18 cellular contexts compared by ENCODE assay signal in the genomic region with DNA sequence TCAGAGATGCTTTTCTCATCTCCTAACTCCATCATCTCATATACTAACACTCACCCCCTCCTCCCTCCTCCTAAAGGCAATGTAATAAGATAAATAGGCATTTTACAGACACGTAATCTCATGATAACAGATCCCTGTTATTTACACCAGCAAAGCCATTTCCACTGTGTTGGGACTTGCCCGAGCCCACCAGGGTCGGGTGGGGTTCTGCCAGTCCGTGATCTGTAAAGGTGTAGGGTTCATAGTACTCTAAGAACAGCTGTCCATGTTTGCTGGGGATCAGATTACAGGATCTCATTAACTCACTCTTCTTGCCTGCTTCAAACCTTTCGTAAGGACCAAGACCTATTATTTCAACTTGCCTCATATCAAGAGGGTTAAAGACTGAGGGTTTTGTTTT.
DNase-seq lines count a peak whose midpoint lies in the region; ATAC-seq and TF ChIP-seq lines count a peak whose summit lies in the region.
"Had no signal": no experiment of that assay in that cellular context is flagged by ENCODE, and none has a peak within 500 bp of the region (broad histone marks: within the 10 kb centered on the region; RNA-seq: fewer than 3 reads in every experiment).

No MANE protein-coding gene starts in this region.

- no peak overlapping the region for H3K4me3 Mint-ChIP-seq in natural killer cell
- H3K4me3 Mint-ChIP-seq in activated CD4-positive, alpha-beta memory T cell treated with anti-CD3 and anti-CD28 coated beads, Interleukin-2, amount 10 ng/mL, durations not matched to agents 7 days and 5 days, result no peak overlapping the region

- H3K27ac Mint-ChIP-seq in natural killer cell, result no peak overlapping the region
- no peak overlapping the region for H3K27ac Mint-ChIP-seq in activated CD4-positive, alpha-beta memory T cell treated with anti-CD3 and anti-CD28 coated beads, Interleukin-2, amount 10 ng/mL, durations not matched to agents 7 days and 5 days

- CTCF ChIA-PET in activated CD4-positive, alpha-beta memory T cell treated with anti-CD3 and anti-CD28 coated beads, Interleukin-2, amount 10 ng/mL, durations not matched to agents 7 days and 5 days (lab: Charles Lee), result no interaction called here

- no peaks in the 10 kb centered on the region for H3K27me3 Mint-ChIP-seq in natural killer cell (ENCODE audit: low read depth in 2 of 2)
- no peaks in the 10 kb centered on the region for H3K27me3 Mint-ChIP-seq in activated CD4-positive, alpha-beta memory T cell treated with anti-CD3 and anti-CD28 coated beads, Interleukin-2, amount 10 ng/mL, durations not matched to agents 7 days and 5 days

- DNase-seq in DMS153 treated with DMSO at 0.1 percent for 48 hours (lab: John Stamatoyannopoulos, UW; ENCODE audit: unreplicated experiment) (peak; percentile 89), NCI-H1436 treated with DMSO at 0.1 percent for 48 hours (lab: John Stamatoyannopoulos, UW) (peak; percentile 96), NCI-H2227 treated with DMSO at 0.1 percent for 48 hours (lab: John Stamatoyannopoulos, UW) (peak; percentile 2), SW480 (ENCODE audit: low spot score) (peak; percentile 20), natural killer cell (no peak), NAMALWA (ENCODE audit: low spot score) (no peak)
- no peak for DNase-seq in activated CD4-positive, alpha-beta memory T cell treated with anti-CD3 and anti-CD28 coated beads, Interleukin-2, amount 10 ng/mL, durations not matched to agents 7 days and 5 days
- DNase-seq: activated CD4-positive, CD25-positive, alpha-beta regulatory T cell; activated gamma-delta T cell treated with Interleukin-2 at 50 U/mL for 16 hours; colonic mucosa; erythroblast; glutamatergic neuron; IMR-90; kidney; NCI-H446; stimulated activated CD4-positive, alpha-beta T cell treated with anti-CD3 and anti-CD28 coated beads, Interleukin-2, amount 100 ng/mL, for 48 hours had no signal

- POLR2A ChIA-PET in activated CD4-positive, alpha-beta memory T cell treated with anti-CD3 and anti-CD28 coated beads, Interleukin-2, amount 10 ng/mL, durations not matched to agents 7 days and 5 days (lab: Charles Lee), result no interaction called here

- H3K36me3 Mint-ChIP-seq in natural killer cell, result no peaks in the 10 kb centered on the region
- no peaks in the 10 kb centered on the region for H3K36me3 Mint-ChIP-seq in activated CD4-positive, alpha-beta memory T cell treated with anti-CD3 and anti-CD28 coated beads, Interleukin-2, amount 10 ng/mL, durations not matched to agents 7 days and 5 days (ENCODE audit: low read depth)

- intact Hi-C loops in natural killer cell (cut with micrococcal nuclease), result no loop called here

- no peaks in the 10 kb centered on the region for H3K4me1 Mint-ChIP-seq in natural killer cell
- no peaks in the 10 kb centered on the region for H3K4me1 Mint-ChIP-seq in activated CD4-positive, alpha-beta memory T cell treated with anti-CD3 and anti-CD28 coated beads, Interleukin-2, amount 10 ng/mL, durations not matched to agents 7 days and 5 days

- peaks cover 23 to 27% of the 10 kb centered on the region in 2 donors for H3K9me3 Mint-ChIP-seq in natural killer cell
- peaks cover 24% of the 10 kb centered on the region for H3K9me3 Mint-ChIP-seq in activated CD4-positive, alpha-beta memory T cell treated with anti-CD3 and anti-CD28 coated beads, Interleukin-2, amount 10 ng/mL, durations not matched to agents 7 days and 5 days

- ATAC-seq in natural killer cell, result no peak
- no peak for ATAC-seq in HG03354 (IDR thresholded peaks at IDR 0.05; ENCODE audit: poor library complexity, severe bottlenecking, unreplicated experiment)
- ATAC-seq: sciatic nerve had no signal

- no peak for TF ChIP-seq CTCF in natural killer cell (IDR thresholded peaks at IDR 0.05)

Comparison
In these comparisons a context has a peak if more than half of its experiments do, and no peak if none do; other contexts are left out.
1. DNase-seq: peak in DMS153 treated with DMSO at 0.1 percent for 48 hours (single experiment), NCI-H1436 treated with DMSO at 0.1 percent for 48 hours (single experiment), NCI-H2227 treated with DMSO at 0.1 percent for 48 hours (single experiment) and SW480 (single experiment); none in natural killer cell (single experiment), activated CD4-positive, alpha-beta memory T cell treated with anti-CD3 and anti-CD28 coated beads, Interleukin-2, amount 10 ng/mL, durations not matched to agents 7 days and 5 days (single experiment) and NAMALWA (single experiment).